ENCODE assay signal across 1 cellular context in the genomic region with DNA sequence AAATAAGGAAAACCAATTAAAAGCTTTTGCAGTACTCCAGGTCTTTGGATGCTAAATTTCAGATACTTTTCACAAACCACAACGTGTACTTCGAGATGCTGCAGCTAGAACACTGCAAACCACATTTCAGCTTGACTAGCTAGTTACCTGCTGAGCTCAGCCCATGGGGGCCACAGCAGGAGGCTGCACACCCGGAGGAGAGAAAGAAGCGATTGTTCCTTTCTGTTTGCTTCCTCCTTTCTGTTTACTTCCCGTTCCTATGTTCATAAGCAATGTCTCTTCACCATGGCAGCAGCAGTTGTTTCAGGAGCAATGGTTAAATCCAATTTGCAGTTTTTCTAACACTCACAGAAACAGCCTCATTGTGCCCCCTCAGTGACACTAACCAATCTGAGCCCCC.
TF ChIP-seq lines count a peak whose summit lies in the region.

No MANE protein-coding gene starts in this region.

TF ChIP-seq in HepG2, 621 proteins besides CTCF, POLR2A, EP300 and RAD21 (continued from another document and continues in another):
- TF ChIP-seq, protein P1, sequence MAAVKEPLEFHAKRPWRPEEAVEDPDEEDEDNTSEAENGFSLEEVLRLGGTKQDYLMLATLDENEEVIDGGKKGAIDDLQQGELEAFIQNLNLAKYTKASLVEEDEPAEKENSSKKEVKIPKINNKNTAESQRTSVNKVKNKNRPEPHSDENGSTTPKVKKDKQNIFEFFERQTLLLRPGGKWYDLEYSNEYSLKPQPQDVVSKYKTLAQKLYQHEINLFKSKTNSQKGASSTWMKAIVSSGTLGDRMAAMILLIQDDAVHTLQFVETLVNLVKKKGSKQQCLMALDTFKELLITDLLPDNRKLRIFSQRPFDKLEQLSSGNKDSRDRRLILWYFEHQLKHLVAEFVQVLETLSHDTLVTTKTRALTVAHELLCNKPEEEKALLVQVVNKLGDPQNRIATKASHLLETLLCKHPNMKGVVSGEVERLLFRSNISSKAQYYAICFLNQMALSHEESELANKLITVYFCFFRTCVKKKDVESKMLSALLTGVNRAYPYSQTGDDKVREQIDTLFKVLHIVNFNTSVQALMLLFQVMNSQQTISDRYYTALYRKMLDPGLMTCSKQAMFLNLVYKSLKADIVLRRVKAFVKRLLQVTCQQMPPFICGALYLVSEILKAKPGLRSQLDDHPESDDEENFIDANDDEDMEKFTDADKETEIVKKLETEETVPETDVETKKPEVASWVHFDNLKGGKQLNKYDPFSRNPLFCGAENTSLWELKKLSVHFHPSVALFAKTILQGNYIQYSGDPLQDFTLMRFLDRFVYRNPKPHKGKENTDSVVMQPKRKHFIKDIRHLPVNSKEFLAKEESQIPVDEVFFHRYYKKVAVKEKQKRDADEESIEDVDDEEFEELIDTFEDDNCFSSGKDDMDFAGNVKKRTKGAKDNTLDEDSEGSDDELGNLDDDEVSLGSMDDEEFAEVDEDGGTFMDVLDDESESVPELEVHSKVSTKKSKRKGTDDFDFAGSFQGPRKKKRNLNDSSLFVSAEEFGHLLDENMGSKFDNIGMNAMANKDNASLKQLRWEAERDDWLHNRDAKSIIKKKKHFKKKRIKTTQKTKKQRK (IDR thresholded peaks at IDR 0.05; ENCODE audit: low read length): no peak
- TF ChIP-seq, protein P2, sequence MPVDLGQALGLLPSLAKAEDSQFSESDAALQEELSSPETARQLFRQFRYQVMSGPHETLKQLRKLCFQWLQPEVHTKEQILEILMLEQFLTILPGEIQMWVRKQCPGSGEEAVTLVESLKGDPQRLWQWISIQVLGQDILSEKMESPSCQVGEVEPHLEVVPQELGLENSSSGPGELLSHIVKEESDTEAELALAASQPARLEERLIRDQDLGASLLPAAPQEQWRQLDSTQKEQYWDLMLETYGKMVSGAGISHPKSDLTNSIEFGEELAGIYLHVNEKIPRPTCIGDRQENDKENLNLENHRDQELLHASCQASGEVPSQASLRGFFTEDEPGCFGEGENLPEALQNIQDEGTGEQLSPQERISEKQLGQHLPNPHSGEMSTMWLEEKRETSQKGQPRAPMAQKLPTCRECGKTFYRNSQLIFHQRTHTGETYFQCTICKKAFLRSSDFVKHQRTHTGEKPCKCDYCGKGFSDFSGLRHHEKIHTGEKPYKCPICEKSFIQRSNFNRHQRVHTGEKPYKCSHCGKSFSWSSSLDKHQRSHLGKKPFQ (CRISPR knock-in tag; IDR thresholded peaks at IDR 0.05; ENCODE audit: insufficient replicate concordance): peak; percentile 28
- no peak; the same call in 1 of the 2 replicates for TF ChIP-seq THRA (CRISPR knock-in tag; IDR thresholded peaks at IDR 0.05; ENCODE audit: borderline replicate concordance)
- TF ChIP-seq TCF7L2 (IDR thresholded peaks at IDR 0.05; ENCODE audit: low read depth, low read length): no peak
- no peak for TF ChIP-seq ZBTB8A (CRISPR knock-in tag; IDR thresholded peaks at IDR 0.05; ENCODE audit: borderline replicate concordance, low read depth)
- TF ChIP-seq PCBP1 (IDR thresholded peaks at IDR 0.05; ENCODE audit: borderline replicate concordance, low read depth, low read length): no peak
- TF ChIP-seq SYNCRIP (IDR thresholded peaks at IDR 0.05; ENCODE audit: insufficient read depth, low read depth, low read length): no peak
- TF ChIP-seq NCOR1 (IDR thresholded peaks at IDR 0.05; ENCODE audit: borderline replicate concordance, low read length): no peak
- no peak for TF ChIP-seq ZNF124 (CRISPR knock-in tag; IDR thresholded peaks at IDR 0.05)
- TF ChIP-seq THAP7 (CRISPR knock-in tag; IDR thresholded peaks at IDR 0.05): no peak
- TF ChIP-seq, protein P3, sequence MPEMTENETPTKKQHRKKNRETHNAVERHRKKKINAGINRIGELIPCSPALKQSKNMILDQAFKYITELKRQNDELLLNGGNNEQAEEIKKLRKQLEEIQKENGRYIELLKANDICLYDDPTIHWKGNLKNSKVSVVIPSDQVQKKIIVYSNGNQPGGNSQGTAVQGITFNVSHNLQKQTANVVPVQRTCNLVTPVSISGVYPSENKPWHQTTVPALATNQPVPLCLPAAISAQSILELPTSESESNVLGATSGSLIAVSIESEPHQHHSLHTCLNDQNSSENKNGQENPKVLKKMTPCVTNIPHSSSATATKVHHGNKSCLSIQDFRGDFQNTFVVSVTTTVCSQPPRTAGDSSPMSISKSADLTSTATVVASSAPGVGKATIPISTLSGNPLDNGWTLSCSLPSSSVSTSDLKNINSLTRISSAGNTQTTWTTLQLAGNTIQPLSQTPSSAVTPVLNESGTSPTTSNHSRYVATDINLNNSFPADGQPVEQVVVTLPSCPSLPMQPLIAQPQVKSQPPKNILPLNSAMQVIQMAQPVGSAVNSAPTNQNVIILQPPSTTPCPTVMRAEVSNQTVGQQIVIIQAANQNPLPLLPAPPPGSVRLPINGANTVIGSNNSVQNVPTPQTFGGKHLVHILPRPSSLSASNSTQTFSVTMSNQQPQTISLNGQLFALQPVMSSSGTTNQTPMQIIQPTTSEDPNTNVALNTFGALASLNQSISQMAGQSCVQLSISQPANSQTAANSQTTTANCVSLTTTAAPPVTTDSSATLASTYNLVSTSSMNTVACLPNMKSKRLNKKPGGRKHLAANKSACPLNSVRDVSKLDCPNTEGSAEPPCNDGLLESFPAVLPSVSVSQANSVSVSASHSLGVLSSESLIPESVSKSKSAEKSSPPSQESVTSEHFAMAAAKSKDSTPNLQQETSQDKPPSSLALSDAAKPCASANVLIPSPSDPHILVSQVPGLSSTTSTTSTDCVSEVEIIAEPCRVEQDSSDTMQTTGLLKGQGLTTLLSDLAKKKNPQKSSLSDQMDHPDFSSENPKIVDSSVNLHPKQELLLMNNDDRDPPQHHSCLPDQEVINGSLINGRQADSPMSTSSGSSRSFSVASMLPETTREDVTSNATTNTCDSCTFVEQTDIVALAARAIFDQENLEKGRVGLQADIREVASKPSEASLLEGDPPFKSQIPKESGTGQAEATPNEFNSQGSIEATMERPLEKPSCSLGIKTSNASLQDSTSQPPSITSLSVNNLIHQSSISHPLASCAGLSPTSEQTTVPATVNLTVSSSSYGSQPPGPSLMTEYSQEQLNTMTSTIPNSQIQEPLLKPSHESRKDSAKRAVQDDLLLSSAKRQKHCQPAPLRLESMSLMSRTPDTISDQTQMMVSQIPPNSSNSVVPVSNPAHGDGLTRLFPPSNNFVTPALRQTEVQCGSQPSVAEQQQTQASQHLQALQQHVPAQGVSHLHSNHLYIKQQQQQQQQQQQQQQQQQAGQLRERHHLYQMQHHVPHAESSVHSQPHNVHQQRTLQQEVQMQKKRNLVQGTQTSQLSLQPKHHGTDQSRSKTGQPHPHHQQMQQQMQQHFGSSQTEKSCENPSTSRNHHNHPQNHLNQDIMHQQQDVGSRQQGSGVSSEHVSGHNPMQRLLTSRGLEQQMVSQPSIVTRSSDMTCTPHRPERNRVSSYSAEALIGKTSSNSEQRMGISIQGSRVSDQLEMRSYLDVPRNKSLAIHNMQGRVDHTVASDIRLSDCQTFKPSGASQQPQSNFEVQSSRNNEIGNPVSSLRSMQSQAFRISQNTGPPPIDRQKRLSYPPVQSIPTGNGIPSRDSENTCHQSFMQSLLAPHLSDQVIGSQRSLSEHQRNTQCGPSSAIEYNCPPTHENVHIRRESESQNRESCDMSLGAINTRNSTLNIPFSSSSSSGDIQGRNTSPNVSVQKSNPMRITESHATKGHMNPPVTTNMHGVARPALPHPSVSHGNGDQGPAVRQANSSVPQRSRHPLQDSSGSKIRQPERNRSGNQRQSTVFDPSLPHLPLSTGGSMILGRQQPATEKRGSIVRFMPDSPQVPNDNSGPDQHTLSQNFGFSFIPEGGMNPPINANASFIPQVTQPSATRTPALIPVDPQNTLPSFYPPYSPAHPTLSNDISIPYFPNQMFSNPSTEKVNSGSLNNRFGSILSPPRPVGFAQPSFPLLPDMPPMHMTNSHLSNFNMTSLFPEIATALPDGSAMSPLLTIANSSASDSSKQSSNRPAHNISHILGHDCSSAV (CRISPR knock-in tag; IDR thresholded peaks at IDR 0.05; ENCODE audit: borderline replicate concordance): no peak
- no peak for TF ChIP-seq FOXA1 (IDR thresholded peaks at IDR 0.05)
- TF ChIP-seq FOXA1 (CRISPR knock-in tag; IDR thresholded peaks at IDR 0.05): peak; percentile 89
- TF ChIP-seq ZBTB42 (CRISPR knock-in tag; IDR thresholded peaks at IDR 0.05): no peak
- TF ChIP-seq STAG1 (CRISPR knock-in tag; IDR thresholded peaks at IDR 0.05): peak; percentile 22; the same call in 1 of the 2 replicates
- no peak for TF ChIP-seq ZBTB39 (CRISPR knock-in tag; IDR thresholded peaks at IDR 0.05)
- no peak for TF ChIP-seq ZNF674 (CRISPR knock-in tag; IDR thresholded peaks at IDR 0.05; ENCODE audit: low read depth)
- TF ChIP-seq ZNF256 (CRISPR knock-in tag; conservative IDR thresholded peaks at IDR 0.05): no peak
- TF ChIP-seq AFF4 (CRISPR knock-in tag; IDR thresholded peaks at IDR 0.05): no peak
- peak; percentile 60; the same call in 1 of the 2 replicates for TF ChIP-seq ELF1 (CRISPR knock-in tag; IDR thresholded peaks at IDR 0.05)
- peak; percentile 72 for TF ChIP-seq GATAD2A (CRISPR knock-in tag; IDR thresholded peaks at IDR 0.05)
- no peak for TF ChIP-seq MZF1 (CRISPR knock-in tag; IDR thresholded peaks at IDR 0.05; ENCODE audit: borderline replicate concordance)
- no peak for TF ChIP-seq MXD4 (CRISPR knock-in tag; IDR thresholded peaks at IDR 0.05)
- TF ChIP-seq ZNF598 (CRISPR knock-in tag; IDR thresholded peaks at IDR 0.05; ENCODE audit: borderline replicate concordance): 0 out of 2 replicates have a peak, but pooled peaks have one; percentile 47
- TF ChIP-seq SOX13 (IDR thresholded peaks at IDR 0.05): peak; percentile 58; the same call in 1 of the 2 replicates
- TF ChIP-seq SOX13 (CRISPR knock-in tag; conservative IDR thresholded peaks at IDR 0.05 in 1 of 2, IDR thresholded peaks at IDR 0.05 in 1 of 2): peak in 1 of 2 experiments; percentile 87; a peak in 2 of 4 replicates
- no peak for TF ChIP-seq DMAP1 (CRISPR knock-in tag; IDR thresholded peaks at IDR 0.05)
- peak; percentile 44; the same call in 1 of the 2 replicates for TF ChIP-seq CBX5 (CRISPR knock-in tag; IDR thresholded peaks at IDR 0.05; ENCODE audit: borderline replicate concordance)
- no peak for TF ChIP-seq BORCS8-MEF2B (CRISPR knock-in tag; IDR thresholded peaks at IDR 0.05)
- TF ChIP-seq ZNF205 (CRISPR knock-in tag; IDR thresholded peaks at IDR 0.05): no peak
- TF ChIP-seq ZMYM3 (CRISPR knock-in tag; IDR thresholded peaks at IDR 0.05): no peak; the same call in 1 of the 2 replicates
- no peak for TF ChIP-seq KAT7 (CRISPR knock-in tag; IDR thresholded peaks at IDR 0.05; ENCODE audit: borderline replicate concordance)
- no peak for TF ChIP-seq GATAD1 (CRISPR knock-in tag; IDR thresholded peaks at IDR 0.05)
- TF ChIP-seq SMARCC2 (IDR thresholded peaks at IDR 0.05): no peak
